ENCODE assay signal across 18 cellular contexts in the genomic region with DNA sequence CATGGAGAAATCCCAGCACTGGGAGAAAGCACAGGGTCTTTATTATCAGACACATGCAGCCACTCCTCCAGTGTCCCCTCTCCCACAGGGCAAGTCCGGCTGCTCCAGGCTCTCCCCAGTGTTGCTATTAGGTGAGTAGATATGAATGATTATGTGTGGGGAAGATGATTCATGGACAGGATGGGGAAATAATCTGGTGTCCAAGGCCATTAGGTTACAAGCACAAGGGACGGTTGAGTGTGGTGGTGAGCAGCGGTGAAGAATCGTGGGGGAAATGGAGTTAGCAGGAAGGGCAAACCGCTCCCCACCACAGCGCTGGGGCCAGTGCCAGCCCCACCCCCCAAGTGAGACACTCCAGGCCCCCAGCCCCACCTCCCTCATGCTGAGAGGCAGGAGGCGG. TPM values are rescaled to one million over a fixed set of nuclear protein-coding genes. Genes with fewer than 3 reads are reported as not detected.
DNase-seq lines count a peak whose midpoint lies in the region; ATAC-seq and TF ChIP-seq lines count a peak whose summit lies in the region.
"Had no signal": no experiment of that assay in that cellular context is flagged by ENCODE, and none has a peak within 500 bp of the region (broad histone marks: within the 10 kb centered on the region; RNA-seq: fewer than 3 reads in every experiment).

No MANE protein-coding gene starts in this region.

- H3K36me3 ChIP-seq in mammary epithelial cell (ENCODE audit: insufficient read depth, low read length) (no peaks in the 10 kb centered on the region), breast epithelium (no peaks in the 10 kb centered on the region), PC-9 (ENCODE audit: low read depth) (no peaks in the 10 kb centered on the region), MG63 (no peaks in the 10 kb centered on the region)

- peaks cover 2% of the 10 kb centered on the region for H3K27me3 ChIP-seq in mammary epithelial cell (ENCODE audit: insufficient read depth, low read length)
- H3K27me3 ChIP-seq in breast epithelium = peaks cover 0 to 4% of the 10 kb centered on the region in 2 donors
- no peaks in the 10 kb centered on the region for H3K27me3 ChIP-seq in PC-9 (ENCODE audit: insufficient read depth, low read depth)
- H3K27me3 ChIP-seq in MG63 = peaks cover 9% of the 10 kb centered on the region

- DNase-seq in mammary epithelial cell (peak; percentile 18), breast epithelium (ENCODE audit: low spot score in 2 of 2) (no peak), PC-9 (peak in 1 of 2 experiments; percentile 59), endothelial cell (ENCODE audit: low spot score) (no peak), T-cell (no peak), MG63 (no peak), NCI-H1694 treated with DMSO at 0.1 percent for 48 hours (lab: John Stamatoyannopoulos, UW) (no peak), NK-92 (lab: John Stamatoyannopoulos, UW; ENCODE audit: unreplicated experiment) (no peak)
- DNase-seq: CD8-positive, alpha-beta memory T cell; NCI-H1105; NCI-H187 treated with DMSO at 0.1 percent for 48 hours; NCI-H446; NCI-H748 treated with DMSO at 0.1 percent for 48 hours; T-helper 1 cell had no signal

- H3K9me3 Mint-ChIP-seq in endothelial cell (ENCODE audit: unreplicated experiment) = no peaks in the 10 kb centered on the region
- H3K9me3 Mint-ChIP-seq in T-cell = no peaks in the 10 kb centered on the region
- H3K9me3 Mint-ChIP-seq: CD8-positive, alpha-beta memory T cell had no signal

- peaks cover 9% of the 10 kb centered on the region for H3K4me1 Mint-ChIP-seq in endothelial cell (ENCODE audit: unreplicated experiment)
- no peaks in the 10 kb centered on the region for H3K4me1 Mint-ChIP-seq in T-cell
- H3K4me1 Mint-ChIP-seq: CD8-positive, alpha-beta memory T cell; IgD-negative memory B cell had no signal

- no peak overlapping the region for H3K4me2 ChIP-seq in mammary epithelial cell (ENCODE audit: insufficient read depth, low read depth, low read length)
- H3K4me2 ChIP-seq in PC-9 = peak overlapping the region; percentile 32

- WGBS in mammary epithelial cell (ENCODE audit: low coverage, missing lambda C conversion rate) = 73% methylated on average over 3 of the region's 7 CpGs

- no peaks in the 10 kb centered on the region; the same call in 1 of the 2 replicates for H3F3A ChIP-seq in PC-9 (ENCODE audit: insufficient read depth, low read depth)

- BruUV-seq in mammary epithelial cell (replicated peaks; lab: Mats Ljungman, UMichigan) = no TSS peak
- BruUV-seq in PC-9 (replicated peaks; lab: Mats Ljungman, UMichigan) = no TSS peak

- TF ChIP-seq CTCF in mammary epithelial cell (conservative IDR thresholded peaks at IDR 0.05 in 1 of 2, IDR thresholded peaks at IDR 0.05 in 1 of 2; ENCODE audit: extremely low read depth in 1 of 2, insufficient read depth in 1 of 2, low read depth in 1 of 2, low read length in 2 of 2) (no peak), breast epithelium (IDR thresholded peaks at IDR 0.05) (no peak), PC-9 (conservative IDR thresholded peaks at IDR 0.05) (no peak), endothelial cell (IDR thresholded peaks at IDR 0.05; ENCODE audit: unreplicated experiment) (no peak)

- H3K9ac ChIP-seq in mammary epithelial cell (ENCODE audit: insufficient read depth, low read length) = no peak overlapping the region

- ATAC-seq in T-cell (replicated peaks in 1 of 4) = no peak

- no peaks in the 10 kb centered on the region for H3K36me3 Mint-ChIP-seq in endothelial cell (ENCODE audit: low read depth, unreplicated experiment)
- H3K36me3 Mint-ChIP-seq in T-cell = no peaks in the 10 kb centered on the region
- H3K36me3 Mint-ChIP-seq: CD8-positive, alpha-beta memory T cell; IgD-negative memory B cell had no signal

- H2AFZ ChIP-seq in mammary epithelial cell (ENCODE audit: low read depth, low read length) (no peak overlapping the region), PC-9 (no peak overlapping the region)

- CTCF ChIA-PET in mammary epithelial cell (lab: Charles Lee; ENCODE audit: low non-redundant PET) = no interaction called here
- CTCF ChIA-PET in PC-9 (lab: Charles Lee) = interaction anchor here (0.7 kb wide), 1 partner anchor 54 kb away, joined by 3 read pairs; no protein-coding TSS in a partner anchor
- CTCF ChIA-PET in T-cell (lab: Charles Lee) = no interaction called here

- no peaks in the 10 kb centered on the region for H3K4me1 ChIP-seq in mammary epithelial cell (ENCODE audit: insufficient read depth, low read length)
- no peaks in the 10 kb centered on the region for H3K4me1 ChIP-seq in breast epithelium
- H3K4me1 ChIP-seq in PC-9 (replicated peaks; ENCODE audit: insufficient read depth) = peaks cover 21% of the 10 kb centered on the region

- H3K9me3 ChIP-seq in mammary epithelial cell (replicated peaks; ENCODE audit: insufficient read depth, low read length) = no peaks in the 10 kb centered on the region
- H3K9me3 ChIP-seq in breast epithelium = no peaks in the 10 kb centered on the region
- no peaks in the 10 kb centered on the region for H3K9me3 ChIP-seq in PC-9 (ENCODE audit: insufficient read depth, low read depth)
- H3K9me3 ChIP-seq in MG63 = no peaks in the 10 kb centered on the region

- H3K27ac Mint-ChIP-seq in endothelial cell (ENCODE audit: unreplicated experiment) = peak overlapping the region; percentile 20
- no peak overlapping the region for H3K27ac Mint-ChIP-seq in T-cell
- H3K27ac Mint-ChIP-seq: IgD-negative memory B cell had no signal

- H3K4me3 ChIP-seq in mammary epithelial cell (replicated peaks in 1 of 3; ENCODE audit: insufficient read depth in 1 of 3, low read depth in 2 of 3, low read length in 3 of 3) (no peak overlapping the region), breast epithelium (no peak overlapping the region), PC-9 (no peak overlapping the region), MG63 (no peak overlapping the region)

- H3K9me2 ChIP-seq in PC-9 (ENCODE audit: insufficient read depth) = no peaks in the 10 kb centered on the region

- TF ChIP-seq POLR2A in breast epithelium (IDR thresholded peaks at IDR 0.05) = no peak

- H3K79me2 ChIP-seq in mammary epithelial cell (ENCODE audit: insufficient read depth, low read length) (no peaks in the 10 kb centered on the region), PC-9 (ENCODE audit: low read depth) (no peaks in the 10 kb centered on the region)

- POLR2A ChIA-PET in PC-9 (lab: Charles Lee; ENCODE audit: unreplicated experiment) = no interaction called here
- POLR2A ChIA-PET in T-cell (lab: Charles Lee) = no interaction called here

- H3K4me3 Mint-ChIP-seq in endothelial cell (ENCODE audit: unreplicated experiment) (no peak overlapping the region), T-cell (no peak overlapping the region)
- H3K4me3 Mint-ChIP-seq: CD8-positive, alpha-beta memory T cell; IgD-negative memory B cell had no signal

- H4K20me1 ChIP-seq in mammary epithelial cell (ENCODE audit: insufficient read depth, low read length) = no peaks in the 10 kb centered on the region
- no peaks in the 10 kb centered on the region for H4K20me1 ChIP-seq in PC-9 (ENCODE audit: insufficient read depth)

- H3K27ac ChIP-seq in mammary epithelial cell (ENCODE audit: insufficient read depth, low read depth, low read length) (no peak overlapping the region), breast epithelium (no peak overlapping the region), PC-9 (no peak overlapping the region)
- H3K27ac ChIP-seq: 22Rv1 had no signal

- peaks cover 1% of the 10 kb centered on the region for H3K27me3 Mint-ChIP-seq in endothelial cell (ENCODE audit: unreplicated experiment)
- H3K27me3 Mint-ChIP-seq in T-cell = peaks cover 9 to 28% of the 10 kb centered on the region in 2 donors

- dilution Hi-C loops in mammary epithelial cell (cut with HindIII; ENCODE audit: low sequenced_read_pairs) = no loop called here

- in situ Hi-C loops in mammary epithelial cell (cut with MboI; ENCODE audit: low sequenced_read_pairs in 2 of 2) = no loop called here

- intact Hi-C loops in mammary epithelial cell (cut with micrococcal nuclease) (no loop called here), breast epithelium (cut with DNase I; ENCODE audit: low total_unique reads) (no loop called here), PC-9 (cut with micrococcal nuclease; ENCODE audit: unreplicated experiment) (no loop called here)

RNA-seq across cellular contexts. Expression of gene CD177, which starts 19.0 kb away (rescaled TPM):
- total RNA-seq in mammary epithelial cell = 1 to 10 TPM in 1 of 2 donors, under 1 TPM in 1; 0.52 to 1.7 TPM
- polyA plus RNA-seq in mammary epithelial cell = 0.19 TPM
- polyA minus RNA-seq in mammary epithelial cell = not detected
- total RNA-seq in breast epithelium = under 1 TPM; 0.29 to 0.33 (median 0.32) TPM
- 6.0 and 7.8 TPM in 2 replicates for total RNA-seq in PC-9 (2021)
- total RNA-seq in endothelial cell (ENCODE audit: unreplicated experiment) = 0.38 TPM
- total RNA-seq in T-cell = not detected
- total RNA-seq in MG63 (2014; rRNA removed; shearing (Covaris generic); ENCODE audit: low replicate concordance) = 2.7 and 4.9 TPM in 2 replicates
- total RNA-seq: CD8-positive, alpha-beta memory T cell had no signal
- polyA plus RNA-seq: CD8-positive, alpha-beta memory T cell; IgD-negative memory B cell had no signal

RNA-seq across cellular contexts. Expression of gene TEX101, which starts 42.2 kb away (rescaled TPM):
- total RNA-seq in mammary epithelial cell (not detected), breast epithelium (not detected), PC-9 (2021) (not detected in 2 replicates), endothelial cell (ENCODE audit: unreplicated experiment) (not detected), T-cell (not detected)
- not detected for polyA plus RNA-seq in mammary epithelial cell
- polyA minus RNA-seq in mammary epithelial cell = not detected
- total RNA-seq in MG63 (2014; rRNA removed; shearing (Covaris generic); ENCODE audit: low replicate concordance) = not detected in 2 replicates
- total RNA-seq: CD8-positive, alpha-beta memory T cell; H4 had no signal
- polyA plus RNA-seq: BJ; CD8-positive, alpha-beta memory T cell; IgD-negative memory B cell had no signal
